In the genomic region with DNA sequence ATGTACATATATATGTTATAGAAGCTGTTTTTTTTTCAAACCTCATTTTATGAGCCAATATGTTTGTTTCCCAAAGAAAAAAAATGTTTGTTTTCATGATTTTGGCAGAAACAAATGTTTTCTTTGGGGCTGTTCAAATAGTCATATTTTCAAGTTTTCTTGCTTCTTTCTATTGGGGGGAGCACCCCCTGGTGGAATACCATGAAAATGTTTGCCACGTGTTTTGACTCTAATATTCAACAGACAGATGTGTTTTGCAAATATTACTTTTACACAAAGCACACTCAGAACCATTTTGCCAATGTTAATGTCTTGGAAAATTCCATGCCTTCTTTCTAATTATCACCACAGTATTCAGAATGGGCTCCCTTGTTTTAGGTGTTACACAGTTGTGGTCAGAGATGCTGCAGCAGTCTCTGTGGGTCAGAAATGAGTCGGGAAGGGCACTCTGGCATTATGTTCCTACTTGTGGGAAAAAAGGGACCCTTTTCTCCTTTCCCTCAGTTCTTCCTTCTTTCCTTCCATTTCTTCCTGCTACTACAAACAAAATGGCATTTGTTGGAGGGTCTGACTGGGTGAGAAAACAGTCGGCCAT, we compare ENCODE assay signal across 8 cellular contexts.
A peak's percentile ranks its signal among the peaks of the same experiment; 100 is the strongest.
DNase-seq lines count a peak whose midpoint lies in the region; ATAC-seq and TF ChIP-seq lines count a peak whose summit lies in the region.

No MANE protein-coding gene starts in this region.

- H3K4me3 ChIP-seq in OCI-LY1 (ENCODE audit: low read depth, low read length, poor library complexity, severe bottlenecking): no peak overlapping the region
- H3K4me3 ChIP-seq in esophagus squamous epithelium: no peak overlapping the region

- TF ChIP-seq POLR2A in esophagus squamous epithelium (IDR thresholded peaks at IDR 0.05): no peak

- H3K36me3 ChIP-seq in OCI-LY1 (ENCODE audit: insufficient read depth, low read length): no peaks in the 10 kb centered on the region
- no peaks in the 10 kb centered on the region for H3K36me3 ChIP-seq in esophagus squamous epithelium

- 56% methylated on average over 3 of the region's 3 CpGs for WGBS in esophagus squamous epithelium, 2 donors

- no peak overlapping the region for H3K4me3 Mint-ChIP-seq in progenitor cell of endocrine pancreas (ENCODE audit: low read depth)

- H3K27ac Mint-ChIP-seq in progenitor cell of endocrine pancreas: no peak overlapping the region

- no peaks in the 10 kb centered on the region for H3K36me3 Mint-ChIP-seq in progenitor cell of endocrine pancreas (ENCODE audit: insufficient read depth)

- intact Hi-C loops in esophagus squamous epithelium (cut with DNase I): no loop called here

- H3K27me3 ChIP-seq in OCI-LY1 (ENCODE audit: insufficient read depth, low read length) (no peaks in the 10 kb centered on the region), esophagus squamous epithelium (no peaks in the 10 kb centered on the region)

- H3K9me3 ChIP-seq in OCI-LY1 (ENCODE audit: low read length) (no peaks in the 10 kb centered on the region), esophagus squamous epithelium (no peaks in the 10 kb centered on the region)

- H3F3A ChIP-seq in OCI-LY1 (ENCODE audit: insufficient read depth, low read length): no peaks in the 10 kb centered on the region

- H3K4me1 Mint-ChIP-seq in progenitor cell of endocrine pancreas (ENCODE audit: low read depth): peaks cover 9% of the 10 kb centered on the region

- H3K27ac ChIP-seq in OCI-LY1 (ENCODE audit: low read depth, low read length, poor library complexity, severe bottlenecking) (no peak overlapping the region), esophagus squamous epithelium (no peak overlapping the region)

- no peak overlapping the region for H3K9ac ChIP-seq in OCI-LY1 (ENCODE audit: low read length)

- peak; percentile 42 for DNase-seq in COLO829 (ENCODE audit: low spot score)
- peak; percentile 10 for DNase-seq in GM20000 (ENCODE audit: low spot score)
- no peak for DNase-seq in esophagus squamous epithelium (lab: John Stamatoyannopoulos, UW)
- no peak for DNase-seq in progenitor cell of endocrine pancreas (ENCODE audit: low spot score, unreplicated experiment)

- H3K4me2 ChIP-seq in OCI-LY1 (ENCODE audit: low read length): no peak overlapping the region

- ATAC-seq in GM21619 (IDR thresholded peaks at IDR 0.05; ENCODE audit: unreplicated experiment) (no peak), HG02840 (IDR thresholded peaks at IDR 0.05; ENCODE audit: low FRiP score, unreplicated experiment) (no peak), GM21447 (IDR thresholded peaks at IDR 0.05; ENCODE audit: unreplicated experiment) (no peak)

- TF ChIP-seq CTCF in GM20000 (IDR thresholded peaks at IDR 0.05; ENCODE audit: extremely low read depth, missing control alignments): peak; percentile 42
- TF ChIP-seq CTCF in OCI-LY1 (IDR thresholded peaks at IDR 0.05; ENCODE audit: low read length): peak; percentile 65
- peak in 5 of 6 experiments; percentile 13 to 40 (median 29) for TF ChIP-seq CTCF in esophagus squamous epithelium (IDR thresholded peaks at IDR 0.05)
- peak; percentile 75 for TF ChIP-seq CTCF in progenitor cell of endocrine pancreas (IDR thresholded peaks at IDR 0.05; ENCODE audit: unreplicated experiment)

- H4K20me1 ChIP-seq in OCI-LY1 (ENCODE audit: insufficient read depth, low read length): no peaks in the 10 kb centered on the region

- no peak overlapping the region for H2AFZ ChIP-seq in OCI-LY1 (ENCODE audit: low read length)

- H3K9me3 Mint-ChIP-seq in progenitor cell of endocrine pancreas (ENCODE audit: low read depth): peaks cover 9% of the 10 kb centered on the region

- H3K79me2 ChIP-seq in OCI-LY1 (ENCODE audit: insufficient read depth, low read length): no peaks in the 10 kb centered on the region

- no peaks in the 10 kb centered on the region for H3K9me2 ChIP-seq in OCI-LY1 (ENCODE audit: low read depth, low read length)

- H3K27me3 Mint-ChIP-seq in progenitor cell of endocrine pancreas: no peaks in the 10 kb centered on the region

- H3K4me1 ChIP-seq in OCI-LY1 (ENCODE audit: insufficient read depth, low read length, severe bottlenecking): no peaks in the 10 kb centered on the region
- no peaks in the 10 kb centered on the region for H3K4me1 ChIP-seq in esophagus squamous epithelium

Comparison
In these comparisons a context has a peak if more than half of its experiments do, and no peak if none do; other contexts are left out.
1. DNase-seq: peak in COLO829 (single experiment) and GM20000 (single experiment); none in esophagus squamous epithelium (single experiment) and progenitor cell of endocrine pancreas (single experiment).
2. Peak in every context shown above with its lines, with median percentiles within 50 percentile points of each other: CTCF ChIP-seq.